ENCODE assay signal across 25 cellular contexts in the genomic region with DNA sequence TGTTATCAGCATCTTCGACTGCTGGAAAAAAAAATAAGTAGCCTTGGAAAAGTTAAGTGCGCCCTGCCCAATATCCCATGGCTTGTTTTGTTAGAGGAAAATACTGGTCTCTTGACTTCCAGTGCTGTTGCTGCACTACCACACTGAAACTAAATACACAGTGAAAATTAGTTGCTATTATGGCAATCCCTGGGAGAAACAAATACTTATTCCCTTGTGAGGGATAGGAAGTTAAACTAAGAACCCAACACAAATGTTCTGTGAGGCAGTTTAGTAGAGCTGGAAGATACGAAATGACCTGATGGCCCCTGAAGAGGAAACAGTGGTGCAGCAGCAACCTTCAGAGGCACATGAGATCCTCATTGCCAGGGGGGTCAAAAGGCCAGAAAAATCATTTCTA.
"Had no signal": no experiment of that assay in that cellular context is flagged by ENCODE, and none has a peak within 500 bp of the region (broad histone marks: within the 10 kb centered on the region; RNA-seq: fewer than 3 reads in every experiment).

No MANE protein-coding gene starts in this region.

- H3K4me3 ChIP-seq: adrenal gland, dorsolateral prefrontal cortex, esophagus muscularis mucosa, gastroesophageal sphincter, lung, upper lobe of left lung had no signal

- H3K9me3 Mint-ChIP-seq: activated T-helper 2 cell treated with anti-CD3 and anti-CD28 coated beads, Interferon-gamma antibody, Interleukin-2, Interleukin-4, amounts not matched to agents 10 μg/mL and 5 μg/mL and 100 μg/mL, durations not matched to agents 14 hours and 24 hours and 36 hours; central memory CD8-positive, alpha-beta T cell; effector memory CD8-positive, alpha-beta T cell; naive B cell; neural crest cell; stimulated activated naive B cell treated with anti-CD40 and anti-IgM and Interleukin-4, amounts not matched to agents 10 μg/mL and 1 μg/mL and 100 μg/mL, for 72 hours had no signal

- H3K27me3 Mint-ChIP-seq: activated naive CD8-positive, alpha-beta T cell; central memory CD8-positive, alpha-beta T cell; effector memory CD8-positive, alpha-beta T cell; naive B cell; stimulated activated naive B cell treated with anti-CD40 and anti-IgM and Interleukin-4, amounts not matched to agents 10 μg/mL and 1 μg/mL and 100 μg/mL, for 72 hours had no signal

- H3K4me3 Mint-ChIP-seq: activated naive CD8-positive, alpha-beta T cell; central memory CD8-positive, alpha-beta T cell; effector memory CD8-positive, alpha-beta T cell; naive B cell; neural crest cell; stimulated activated naive B cell treated with anti-CD40 and anti-IgM and Interleukin-4, amounts not matched to agents 10 μg/mL and 1 μg/mL and 100 μg/mL, for 72 hours had no signal

- H3K4me1 ChIP-seq: adrenal gland, upper lobe of left lung had no signal

- ATAC-seq: effector memory CD8-positive, alpha-beta T cell; gastroesophageal sphincter; left colon; stimulated activated naive B cell treated with anti-CD40 and anti-IgM and Interleukin-4, amounts not matched to agents 10 μg/mL and 1 μg/mL and 100 μg/mL, for 72 hours had no signal

- FAIRE-seq: astrocyte, colon had no signal

- DNase-seq: activated naive CD4-positive, alpha-beta T cell; activated T-cell treated with anti-CD3 and anti-CD28 coated beads, Interleukin-2, amount 50 U/mL, for 1 hour; adrenal gland; dorsolateral prefrontal cortex; effector memory CD8-positive, alpha-beta T cell; head of caudate nucleus; islet precursor cell; left colon; naive B cell; occipital lobe; posterior cingulate gyrus; stimulated activated CD4-positive, alpha-beta T cell treated with anti-CD3 and anti-CD28 coated beads, Interleukin-2, amount 100 ng/mL, for 48 hours; stimulated activated CD8-positive, alpha-beta memory T cell treated with anti-CD3 and anti-CD28 coated beads, Interleukin-4, amount 100 ng/mL, for 48 hours; stimulated activated naive B cell treated with anti-CD40 and anti-IgM and Interleukin-4, amounts not matched to agents 10 μg/mL and 1 μg/mL and 100 μg/mL, for 72 hours; T-helper 1 cell; upper lobe of left lung had no signal

- H3K9me3 ChIP-seq: adrenal gland, esophagus muscularis mucosa, gastroesophageal sphincter, upper lobe of left lung had no signal

- H3K27ac Mint-ChIP-seq: activated naive CD8-positive, alpha-beta T cell; activated T-helper 2 cell treated with anti-CD3 and anti-CD28 coated beads, Interferon-gamma antibody, Interleukin-2, Interleukin-4, amounts not matched to agents 10 μg/mL and 5 μg/mL and 100 μg/mL, durations not matched to agents 14 hours and 24 hours and 36 hours; effector memory CD8-positive, alpha-beta T cell; stimulated activated naive B cell treated with anti-CD40 and anti-IgM and Interleukin-4, amounts not matched to agents 10 μg/mL and 1 μg/mL and 100 μg/mL, for 72 hours had no signal

- H3K27ac ChIP-seq: adrenal gland, dorsolateral prefrontal cortex, esophagus muscularis mucosa, gastroesophageal sphincter, upper lobe of left lung had no signal

- H3K36me3 ChIP-seq: adrenal gland, esophagus muscularis mucosa, gastroesophageal sphincter, upper lobe of left lung had no signal

- H3K27me3 ChIP-seq: adrenal gland, dorsolateral prefrontal cortex, esophagus muscularis mucosa, gastroesophageal sphincter, upper lobe of left lung had no signal
